In genomic region chr11:126317681-126318641, GRCh38 we compare ENCODE assay signal across 8 cellular contexts. TPM values are rescaled to one million over a fixed set of nuclear protein-coding genes. Genes with fewer than 3 reads are reported as not detected.
DNase-seq lines count a peak whose midpoint lies in the region; ATAC-seq and TF ChIP-seq lines count a peak whose summit lies in the region.

No MANE protein-coding gene starts in this region.

- peak overlapping the region in 1 of 2 donors; percentile 39 for H3K9ac ChIP-seq in duodenal mucosa (ENCODE audit: low read depth in 1 of 2, low read length in 2 of 2)

- intact Hi-C loops in natural killer cell (cut with micrococcal nuclease): no loop called here

- in situ Hi-C loops in GM13977 (cut with MboI; ENCODE audit: low pct_unique_long_range_greater_than_20kb, low sequenced_read_pairs, unreplicated experiment): no loop called here

- TF ChIP-seq CTCF in natural killer cell (IDR thresholded peaks at IDR 0.05): no peak
- TF ChIP-seq CTCF in GM13977 (IDR thresholded peaks at IDR 0.05; ENCODE audit: extremely low read depth, insufficient read depth, missing control alignments): no peak

- H3K4me1 Mint-ChIP-seq in natural killer cell: peaks cover 62 to 68% of the 10 kb centered on the region in 2 donors

- ATAC-seq in HG02870 (IDR thresholded peaks at IDR 0.05; ENCODE audit: unreplicated experiment) (peak; percentile 21), natural killer cell (peak; percentile 59 to 79 (median 72))

- peak overlapping the region; percentile 10 to 48 for H3K4me3 ChIP-seq in duodenal mucosa (ENCODE audit: low read depth in 1 of 2, low read length in 2 of 2)

- H3K4me3 Mint-ChIP-seq in natural killer cell: peak overlapping the region; percentile 83

- H3K36me3 Mint-ChIP-seq in natural killer cell: no peaks in the 10 kb centered on the region

- no peaks in the 10 kb centered on the region for H3K9me3 ChIP-seq in duodenal mucosa (ENCODE audit: control insufficient read depth in 1 of 2, low read length in 2 of 2)

- peaks cover 22 to 32% of the 10 kb centered on the region in 2 donors for H3K4me1 ChIP-seq in duodenal mucosa (ENCODE audit: control insufficient read depth in 1 of 2, insufficient read depth in 2 of 2, low read length in 2 of 2)

- peak overlapping the region; percentile 92 to 99 for H3K27ac Mint-ChIP-seq in natural killer cell

- no peaks in the 10 kb centered on the region for H3K27me3 ChIP-seq in duodenal mucosa (ENCODE audit: control insufficient read depth in 1 of 2, insufficient read depth in 2 of 2, low read length in 2 of 2)

- H3K27me3 Mint-ChIP-seq in natural killer cell (ENCODE audit: low read depth in 2 of 2): no peaks in the 10 kb centered on the region

- peak overlapping the region; percentile 39 for H3K27ac ChIP-seq in duodenal mucosa (ENCODE audit: low read depth, low read length)

- H3K36me3 ChIP-seq in duodenal mucosa (ENCODE audit: control insufficient read depth in 1 of 2, insufficient read depth in 2 of 2, low read length in 2 of 2): peaks cover 0 to 7% of the 10 kb centered on the region in 2 donors

- no peaks in the 10 kb centered on the region for H3K9me3 Mint-ChIP-seq in natural killer cell

- peak; percentile 29 for DNase-seq in activated CD8-positive, alpha-beta memory T cell treated with anti-CD3 and anti-CD28 coated beads, Interleukin-2, amount 50 U/mL, for 4 hours
- DNase-seq in activated CD8-positive, alpha-beta memory T cell treated with anti-CD3 and anti-CD28 coated beads, Interleukin-2, amount 50 U/mL, for 48 hours: no peak
- peak; percentile 95 for DNase-seq in RPMI7951 (ENCODE audit: low read depth)
- peak; percentile 47 for DNase-seq in natural killer cell
- DNase-seq in GM13977 (ENCODE audit: low spot score): no peak
- no peak for DNase-seq in kidney glomerular epithelial cell (lab: John Stamatoyannopoulos, UW)

RNA-seq across cellular contexts. Expression of gene DCPS, which starts 14.1 kb away (rescaled TPM):
- 41.7 and 50.0 TPM in 2 replicates for total RNA-seq in RPMI7951 (2014; rRNA removed; shearing (Covaris generic))
- 10 to 100 TPM; 20.1 to 25.8 (median 23.1) TPM for total RNA-seq in natural killer cell

RNA-seq across cellular contexts. Expression of gene TIRAP, which starts 35.1 kb away (rescaled TPM):
- 4.2 and 4.8 TPM in 2 replicates for total RNA-seq in RPMI7951 (2014; rRNA removed; shearing (Covaris generic))
- 10 to 100 TPM; 14.5 to 24.0 (median 19.5) TPM for total RNA-seq in natural killer cell

RNA-seq across cellular contexts. Expression of gene ST3GAL4, which starts 37.5 kb away (rescaled TPM):
- 99.7 and 108 TPM in 2 replicates for total RNA-seq in RPMI7951 (2014; rRNA removed; shearing (Covaris generic))
- 10 to 100 TPM; 43.3 to 57.6 (median 47.3) TPM for total RNA-seq in natural killer cell

RNA-seq across cellular contexts. Expression of gene FOXRED1, which starts 49.0 kb away (rescaled TPM):
- 17.3 and 18.6 TPM in 2 replicates for total RNA-seq in RPMI7951 (2014; rRNA removed; shearing (Covaris generic))
- total RNA-seq in natural killer cell: 10 to 100 TPM; 31.1 to 37.9 (median 31.3) TPM

RNA-seq across cellular contexts. Expression of gene SRPRA, which starts 49.3 kb away (rescaled TPM):
- 130 and 143 TPM in 2 replicates for total RNA-seq in RPMI7951 (2014; rRNA removed; shearing (Covaris generic))
- total RNA-seq in natural killer cell: 100 to 1,000 TPM; 188 to 225 (median 195) TPM

Comparison
In these comparisons a context has a peak if more than half of its experiments do, and no peak if none do; other contexts are left out.
1. DNase-seq: peak in activated CD8-positive, alpha-beta memory T cell treated with anti-CD3 and anti-CD28 coated beads, Interleukin-2, amount 50 U/mL, for 4 hours (single experiment), RPMI7951 (single experiment) and natural killer cell (single experiment); none in activated CD8-positive, alpha-beta memory T cell treated with anti-CD3 and anti-CD28 coated beads, Interleukin-2, amount 50 U/mL, for 48 hours (single experiment), GM13977 (single experiment) and kidney glomerular epithelial cell (single experiment).